Comparison of ENCODE assay signal across 8 cellular contexts in the genomic region with DNA sequence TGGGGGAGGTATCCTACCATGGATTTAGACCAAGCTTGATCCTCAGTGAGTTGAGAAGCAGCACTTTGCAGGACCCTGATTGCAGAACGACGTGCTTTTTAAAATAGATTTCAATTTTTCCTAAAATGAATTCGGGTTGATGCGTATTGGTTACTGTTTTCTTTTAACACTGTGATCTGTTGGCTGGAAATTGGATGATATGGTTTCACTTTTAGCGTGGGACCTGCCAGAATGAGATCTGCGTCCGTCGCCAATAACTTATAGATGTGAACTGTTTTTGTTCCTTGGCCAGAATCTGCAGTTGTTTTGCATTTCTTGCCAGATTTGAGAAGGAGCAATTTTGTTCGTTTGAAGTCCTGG. TPM values are rescaled to one million over a fixed set of nuclear protein-coding genes. Genes with fewer than 3 reads are reported as not detected.
DNase-seq lines count a peak whose midpoint lies in the region; ATAC-seq and TF ChIP-seq lines count a peak whose summit lies in the region.

No MANE protein-coding gene starts in this region.

- H3K9me3 ChIP-seq in liver (ENCODE audit: control insufficient read depth in 4 of 4, low read length in 3 of 4) = no peaks in the 10 kb centered on the region
- H3K9me3 ChIP-seq in tibial nerve = no peaks in the 10 kb centered on the region

- WGBS in liver = under 1% methylated on average over 9 of the region's 9 CpGs
- 0% methylated on average over 9 of the region's 9 CpGs for WGBS in tibial nerve, 2 donors

- TF ChIP-seq RAD21 in liver (IDR thresholded peaks at IDR 0.05) = no peak

- TF ChIP-seq CTCF in GM13976 (IDR thresholded peaks at IDR 0.05; ENCODE audit: borderline replicate concordance, control extremely low read depth, extremely low read depth, insufficient read depth, missing control alignments) (no peak), brain (conservative IDR thresholded peaks at IDR 0.05) (no peak), liver (IDR thresholded peaks at IDR 0.05; ENCODE audit: low read depth, low read length, missing input control) (no peak), tibial nerve (IDR thresholded peaks at IDR 0.05) (no peak)

- H3K27me3 Mint-ChIP-seq in brain = peaks cover 8% of the 10 kb centered on the region

- H3K4me1 ChIP-seq in liver (ENCODE audit: control insufficient read depth in 4 of 4, insufficient read depth in 4 of 4, low read length in 3 of 4) (peaks cover 0 to 15% (median 12%) of the 10 kb centered on the region in 4 donors), tibial nerve (peaks cover 0 to 36% (median 2%) of the 10 kb centered on the region in 4 donors)

- peaks cover 51% of the 10 kb centered on the region for H3K4me1 Mint-ChIP-seq in brain

- no peak for TF ChIP-seq POLR2A in tibial nerve (IDR thresholded peaks at IDR 0.05)

- DNase-seq in GM13976 (ENCODE audit: low spot score) (peak; percentile 21), NAMALWA (ENCODE audit: low spot score) (peak; percentile 70), tibial nerve (ENCODE audit: low spot score in 2 of 2) (no peak), T-helper 9 cell (no peak)
- no peak for DNase-seq in stimulated activated CD4-positive, alpha-beta T cell treated with anti-CD3 and anti-CD28 coated beads, Interleukin-4, amount 100 ng/mL, for 1 hour

- H3K27ac Mint-ChIP-seq in brain = peak overlapping the region; percentile 88 to 99 (median 97)

- H3K9me3 Mint-ChIP-seq in brain = peaks cover 0 to 2% (median 0%) of the 10 kb centered on the region in 5 experiments

- peak overlapping the region; percentile 70 to 97 (median 97) for H3K4me3 ChIP-seq in liver (ENCODE audit: low read depth in 1 of 3, low read length in 3 of 3)
- peak overlapping the region; percentile 84 to 100 (median 98) for H3K4me3 ChIP-seq in tibial nerve

- no peaks in the 10 kb centered on the region for H3K27me3 ChIP-seq in liver (ENCODE audit: control insufficient read depth in 4 of 4, insufficient read depth in 4 of 4, low read length in 3 of 4)
- no peaks in the 10 kb centered on the region for H3K27me3 ChIP-seq in tibial nerve

- H3K36me3 ChIP-seq in liver (ENCODE audit: control insufficient read depth in 4 of 4, insufficient read depth in 3 of 4, low read depth in 1 of 4, low read length in 3 of 4) (peaks cover 0 to 3% (median 0%) of the 10 kb centered on the region in 4 donors), tibial nerve (peaks cover 0 to 9% (median 0%) of the 10 kb centered on the region in 3 donors)

- H3K36me3 Mint-ChIP-seq in brain = no peaks in the 10 kb centered on the region

- peak overlapping the region; percentile 82 to 86 for H3K27ac ChIP-seq in liver (ENCODE audit: low read depth in 1 of 2, low read length in 2 of 2)
- H3K27ac ChIP-seq in tibial nerve = peak overlapping the region in 3 of 4 donors; percentile 78 to 93 (median 89)

- in situ Hi-C loops in GM13976 (cut with MboI; ENCODE audit: low sequenced_read_pairs, unreplicated experiment) = no loop called here

- H3K4me3 Mint-ChIP-seq in brain = peak overlapping the region; percentile 92 to 100 (median 97)

- no peak for ATAC-seq in HG03159 (IDR thresholded peaks at IDR 0.05; ENCODE audit: unreplicated experiment)

- no peak for TF ChIP-seq EP300 in tibial nerve (IDR thresholded peaks at IDR 0.05)

- peak overlapping the region; percentile 83 to 90 for H3K9ac ChIP-seq in liver (ENCODE audit: low read depth in 1 of 2, low read length in 2 of 2)

TF ChIP-seq in liver, 16 proteins besides CTCF, POLR2A, EP300 and RAD21:
- TF ChIP-seq, protein P1, sequence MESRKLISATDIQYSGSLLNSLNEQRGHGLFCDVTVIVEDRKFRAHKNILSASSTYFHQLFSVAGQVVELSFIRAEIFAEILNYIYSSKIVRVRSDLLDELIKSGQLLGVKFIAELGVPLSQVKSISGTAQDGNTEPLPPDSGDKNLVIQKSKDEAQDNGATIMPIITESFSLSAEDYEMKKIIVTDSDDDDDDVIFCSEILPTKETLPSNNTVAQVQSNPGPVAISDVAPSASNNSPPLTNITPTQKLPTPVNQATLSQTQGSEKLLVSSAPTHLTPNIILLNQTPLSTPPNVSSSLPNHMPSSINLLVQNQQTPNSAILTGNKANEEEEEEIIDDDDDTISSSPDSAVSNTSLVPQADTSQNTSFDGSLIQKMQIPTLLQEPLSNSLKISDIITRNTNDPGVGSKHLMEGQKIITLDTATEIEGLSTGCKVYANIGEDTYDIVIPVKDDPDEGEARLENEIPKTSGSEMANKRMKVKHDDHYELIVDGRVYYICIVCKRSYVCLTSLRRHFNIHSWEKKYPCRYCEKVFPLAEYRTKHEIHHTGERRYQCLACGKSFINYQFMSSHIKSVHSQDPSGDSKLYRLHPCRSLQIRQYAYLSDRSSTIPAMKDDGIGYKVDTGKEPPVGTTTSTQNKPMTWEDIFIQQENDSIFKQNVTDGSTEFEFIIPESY (IDR thresholded peaks at IDR 0.05) = no peak
- TF ChIP-seq NR2F2 (IDR thresholded peaks at IDR 0.05) (no peak), FOXA2 (IDR thresholded peaks at IDR 0.05) (no peak), SP1 (IDR thresholded peaks at IDR 0.05) (no peak), FOXA1 (IDR thresholded peaks at IDR 0.05) (no peak), EGR1 (IDR thresholded peaks at IDR 0.05; ENCODE audit: low read depth in 2 of 2) (no peak), GABPA (IDR thresholded peaks at IDR 0.05 in 1 of 2, conservative IDR thresholded peaks at IDR 0.05 in 1 of 2) (no peak), TAF1 (conservative IDR thresholded peaks at IDR 0.05) (no peak), JUND (IDR thresholded peaks at IDR 0.05) (no peak), HNF4A (conservative IDR thresholded peaks at IDR 0.05) (no peak), HNF4G (IDR thresholded peaks at IDR 0.05) (no peak), YY1 (IDR thresholded peaks at IDR 0.05) (no peak), RXRA (IDR thresholded peaks at IDR 0.05) (no peak)
- TF ChIP-seq, protein P2, sequence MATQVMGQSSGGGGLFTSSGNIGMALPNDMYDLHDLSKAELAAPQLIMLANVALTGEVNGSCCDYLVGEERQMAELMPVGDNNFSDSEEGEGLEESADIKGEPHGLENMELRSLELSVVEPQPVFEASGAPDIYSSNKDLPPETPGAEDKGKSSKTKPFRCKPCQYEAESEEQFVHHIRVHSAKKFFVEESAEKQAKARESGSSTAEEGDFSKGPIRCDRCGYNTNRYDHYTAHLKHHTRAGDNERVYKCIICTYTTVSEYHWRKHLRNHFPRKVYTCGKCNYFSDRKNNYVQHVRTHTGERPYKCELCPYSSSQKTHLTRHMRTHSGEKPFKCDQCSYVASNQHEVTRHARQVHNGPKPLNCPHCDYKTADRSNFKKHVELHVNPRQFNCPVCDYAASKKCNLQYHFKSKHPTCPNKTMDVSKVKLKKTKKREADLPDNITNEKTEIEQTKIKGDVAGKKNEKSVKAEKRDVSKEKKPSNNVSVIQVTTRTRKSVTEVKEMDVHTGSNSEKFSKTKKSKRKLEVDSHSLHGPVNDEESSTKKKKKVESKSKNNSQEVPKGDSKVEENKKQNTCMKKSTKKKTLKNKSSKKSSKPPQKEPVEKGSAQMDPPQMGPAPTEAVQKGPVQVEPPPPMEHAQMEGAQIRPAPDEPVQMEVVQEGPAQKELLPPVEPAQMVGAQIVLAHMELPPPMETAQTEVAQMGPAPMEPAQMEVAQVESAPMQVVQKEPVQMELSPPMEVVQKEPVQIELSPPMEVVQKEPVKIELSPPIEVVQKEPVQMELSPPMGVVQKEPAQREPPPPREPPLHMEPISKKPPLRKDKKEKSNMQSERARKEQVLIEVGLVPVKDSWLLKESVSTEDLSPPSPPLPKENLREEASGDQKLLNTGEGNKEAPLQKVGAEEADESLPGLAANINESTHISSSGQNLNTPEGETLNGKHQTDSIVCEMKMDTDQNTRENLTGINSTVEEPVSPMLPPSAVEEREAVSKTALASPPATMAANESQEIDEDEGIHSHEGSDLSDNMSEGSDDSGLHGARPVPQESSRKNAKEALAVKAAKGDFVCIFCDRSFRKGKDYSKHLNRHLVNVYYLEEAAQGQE (IDR thresholded peaks at IDR 0.05) = no peak
- TF ChIP-seq, protein P3, sequence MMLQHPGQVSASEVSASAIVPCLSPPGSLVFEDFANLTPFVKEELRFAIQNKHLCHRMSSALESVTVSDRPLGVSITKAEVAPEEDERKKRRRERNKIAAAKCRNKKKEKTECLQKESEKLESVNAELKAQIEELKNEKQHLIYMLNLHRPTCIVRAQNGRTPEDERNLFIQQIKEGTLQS (IDR thresholded peaks at IDR 0.05) = no peak
- TF ChIP-seq, protein P4, sequence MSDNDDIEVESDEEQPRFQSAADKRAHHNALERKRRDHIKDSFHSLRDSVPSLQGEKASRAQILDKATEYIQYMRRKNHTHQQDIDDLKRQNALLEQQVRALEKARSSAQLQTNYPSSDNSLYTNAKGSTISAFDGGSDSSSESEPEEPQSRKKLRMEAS (IDR thresholded peaks at IDR 0.05) = no peak
TF ChIP-seq in liver: peak in this region for 0.

RNA-seq across cellular contexts. Expression of a gene that starts 0.7 kb away (rescaled TPM):
- polyA plus RNA-seq in brain (ENCODE audit: insufficient read depth, low read depth, low replicate concordance) (15.5 TPM), liver (10 to 100 TPM in 1 of 2 donors, 1 to 10 TPM in 1; 6.7 to 13.4 TPM)
- total RNA-seq in liver (10 to 100 TPM; 51.5 to 74.7 TPM), tibial nerve (10 to 100 TPM; 57.1 to 92.7 (median 66.2) TPM)

Comparison
In these comparisons a context has a peak if more than half of its experiments do, and no peak if none do; other contexts are left out.
1. DNase-seq: peak in GM13976 (single experiment) and NAMALWA (single experiment); none in tibial nerve (0 of 2), T-helper 9 cell (single experiment) and stimulated activated CD4-positive, alpha-beta T cell treated with anti-CD3 and anti-CD28 coated beads, Interleukin-4, amount 100 ng/mL, for 1 hour (single experiment).